Comparison of ENCODE assay signal across 8 cellular contexts in the genomic region with DNA sequence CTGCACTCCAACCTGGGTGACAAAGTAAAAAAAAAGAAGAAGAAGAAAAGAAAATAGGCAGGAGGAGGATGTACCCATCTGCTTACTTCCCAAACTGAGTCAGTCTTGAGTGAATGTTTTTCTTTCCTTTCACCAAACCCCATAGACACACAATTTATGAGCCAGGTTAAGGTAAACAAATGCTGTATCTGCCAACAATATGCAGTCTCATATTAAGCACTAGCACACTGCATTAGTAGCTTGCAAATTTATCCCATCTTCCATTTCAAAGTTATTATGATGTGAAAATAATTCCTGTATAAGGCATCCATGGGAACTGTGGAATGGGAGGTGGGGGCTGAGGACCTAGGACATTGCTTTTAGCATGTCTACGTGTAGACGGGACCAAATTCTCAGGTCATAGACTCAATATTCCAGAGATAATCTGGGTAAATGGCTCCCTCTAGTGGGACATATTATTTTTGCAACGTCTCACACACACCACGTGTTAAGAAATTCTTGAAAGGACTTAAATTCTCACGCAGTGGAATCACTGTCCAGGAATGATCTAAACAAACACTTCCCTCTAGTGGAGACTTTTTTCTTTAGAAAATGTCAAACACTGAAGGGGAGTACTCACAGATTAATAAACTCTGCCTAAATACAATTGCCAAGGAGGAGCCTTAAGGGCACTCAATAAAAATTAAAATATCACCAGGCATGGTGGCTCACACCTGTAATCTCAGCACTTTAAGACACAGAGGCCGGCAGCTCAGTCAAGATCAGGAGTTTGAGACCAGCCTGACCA. TPM values are rescaled to one million over a fixed set of nuclear protein-coding genes. Genes with fewer than 3 reads are reported as not detected.
DNase-seq lines count a peak whose midpoint lies in the region; ATAC-seq and TF ChIP-seq lines count a peak whose summit lies in the region.

No MANE protein-coding gene starts in this region.

- no peaks in the 10 kb centered on the region for H3K27me3 Mint-ChIP-seq in GM23338 (ENCODE audit: insufficient read depth, low read depth, poor library complexity)
- peaks cover 43% of the 10 kb centered on the region for H3K27me3 Mint-ChIP-seq in activated naive CD8-positive, alpha-beta T cell treated with anti-CD3 and anti-CD28 coated beads for 36 hours

- ATAC-seq in GM23338 (peak; percentile 93), heart left ventricle (peak; percentile 88 to 92 (median 91))

- H3K27ac Mint-ChIP-seq in GM23338 = peak overlapping the region; percentile 80; the same call in 1 of the 2 replicates
- H3K27ac Mint-ChIP-seq in activated naive CD8-positive, alpha-beta T cell treated with anti-CD3 and anti-CD28 coated beads for 36 hours = no peak overlapping the region

- TF ChIP-seq EP300 in Ishikawa (IDR thresholded peaks at IDR 0.05; ENCODE audit: borderline replicate concordance) = no peak

- H3K9me3 Mint-ChIP-seq in GM23338 = peaks cover 37% of the 10 kb centered on the region
- peaks cover 24% of the 10 kb centered on the region for H3K9me3 Mint-ChIP-seq in activated naive CD8-positive, alpha-beta T cell treated with anti-CD3 and anti-CD28 coated beads for 36 hours

- H3K9me3 ChIP-seq in heart left ventricle = peaks cover 0 to 32% (median 15%) of the 10 kb centered on the region in 12 donors

- no peaks in the 10 kb centered on the region for H3K79me2 ChIP-seq in GM23338 (replicated peaks; ENCODE audit: insufficient read depth)

- H3K27me3 ChIP-seq in GM23338 (ENCODE audit: insufficient read depth) = no peaks in the 10 kb centered on the region
- peaks cover 0 to 4% (median 0%) of the 10 kb centered on the region in 9 donors for H3K27me3 ChIP-seq in heart left ventricle

- no peak for TF ChIP-seq POLR2A in heart left ventricle (IDR thresholded peaks at IDR 0.05)

- no peak overlapping the region for H2AFZ ChIP-seq in GM23338

- H3K4me1 ChIP-seq in GM23338 (ENCODE audit: insufficient read depth) (0 out of 2 replicates have a peak, but pooled peaks cover 6% of the 10 kb centered on the region), heart left ventricle (peaks cover 0 to 6% (median 0%) of the 10 kb centered on the region in 12 donors)

- peaks cover 5% of the 10 kb centered on the region for H3K4me1 Mint-ChIP-seq in GM23338
- peaks cover 11% of the 10 kb centered on the region for H3K4me1 Mint-ChIP-seq in activated naive CD8-positive, alpha-beta T cell treated with anti-CD3 and anti-CD28 coated beads for 36 hours

- H3K4me3 Mint-ChIP-seq in GM23338 = no peak overlapping the region
- no peak overlapping the region for H3K4me3 Mint-ChIP-seq in activated naive CD8-positive, alpha-beta T cell treated with anti-CD3 and anti-CD28 coated beads for 36 hours

- no peak overlapping the region for H3K4me3 ChIP-seq in GM23338
- no peak overlapping the region for H3K4me3 ChIP-seq in heart left ventricle

- H3K27ac ChIP-seq in GM23338 (ENCODE audit: low read depth) (no peak overlapping the region), heart left ventricle (no peak overlapping the region)

- WGBS in heart left ventricle, 4 donors = 6 to 10% (median 8%) methylated on average over 6 of the region's 6 CpGs

- no peaks in the 10 kb centered on the region for H4K20me1 ChIP-seq in GM23338 (replicated peaks; ENCODE audit: insufficient read depth)

- TF ChIP-seq CTCF in GM23338 (conservative IDR thresholded peaks at IDR 0.05; ENCODE audit: low read depth in 2 of 2) = peak; percentile 86 to 96
- TF ChIP-seq CTCF in heart left ventricle (IDR thresholded peaks at IDR 0.05) = peak; percentile 74 to 89 (median 84)

- no peaks in the 10 kb centered on the region for H3F3A ChIP-seq in GM23338 (replicated peaks; ENCODE audit: low read depth)

- intact Hi-C loops in heart left ventricle (cut with DNase I) = loop anchor here in 9 of 10 donors (1.0 to 10.0 kb wide), 7 partner anchors 175 to 625 kb away; partner anchors contain the start of gene OR6C2 (in 1 of the 9)

- H3K36me3 ChIP-seq in GM23338 (ENCODE audit: insufficient read depth) (no peaks in the 10 kb centered on the region; the same call in 1 of the 2 replicates), heart left ventricle (no peaks in the 10 kb centered on the region)

- peaks cover 33% of the 10 kb centered on the region for H3K36me3 Mint-ChIP-seq in GM23338 (ENCODE audit: low read depth)
- peaks cover 6% of the 10 kb centered on the region for H3K36me3 Mint-ChIP-seq in activated naive CD8-positive, alpha-beta T cell treated with anti-CD3 and anti-CD28 coated beads for 36 hours

- peak; percentile 94 for TF ChIP-seq RAD21 in Ishikawa (IDR thresholded peaks at IDR 0.05; ENCODE audit: low read depth)

- no peak overlapping the region for H3K4me2 ChIP-seq in GM23338

- H3K9me2 ChIP-seq in GM23338 (ENCODE audit: insufficient read depth) = no peaks in the 10 kb centered on the region

- DNase-seq in stimulated activated CD4-positive, alpha-beta T cell treated with anti-CD3 and anti-CD28 coated beads, Interleukin-15, amount 100 ng/mL, for 24 hours = peak; percentile 37
- no peak for DNase-seq in stimulated activated CD4-positive, alpha-beta T cell treated with anti-CD3 and anti-CD28 coated beads, Interleukin-12 subunit alpha, Interleukin-12 subunit beta, amount 100 ng/mL, for 4 hours
- DNase-seq in GM23338 (ENCODE audit: low spot score) (peak; percentile 98), NOMO-1 treated with dmso at 0.1 percent for 144 hours (lab: John Stamatoyannopoulos, UW; ENCODE audit: unreplicated experiment) (peak; percentile 66), heart left ventricle (peak in 2 of 5 donors; percentile 38 to 53), pulmonary artery endothelial cell (ENCODE audit: low read depth, low spot score) (peak; percentile 73)
- peak; percentile 29 for DNase-seq in activated naive CD8-positive, alpha-beta T cell treated with anti-CD3 and anti-CD28 coated beads for 36 hours

TF ChIP-seq in GM23338, 12 proteins besides CTCF, POLR2A, EP300 and RAD21 (continues in another document):
- peak; percentile 4; the same call in 1 of the 2 replicates for TF ChIP-seq CREB1 (CRISPR knock-in tag; IDR thresholded peaks at IDR 0.05; ENCODE audit: low read depth)

TF ChIP-seq in Ishikawa, 13 proteins besides CTCF, POLR2A, EP300 and RAD21:
- TF ChIP-seq MAX (IDR thresholded peaks at IDR 0.05) (peak; percentile 91), TEAD4 (IDR thresholded peaks at IDR 0.05) (peak; percentile 96), CREB1 (IDR thresholded peaks at IDR 0.05; ENCODE audit: low read depth) (no peak), FOXM1 (IDR thresholded peaks at IDR 0.05; ENCODE audit: borderline replicate concordance, low read depth) (no peak), TCF12 (IDR thresholded peaks at IDR 0.05; ENCODE audit: low read depth) (no peak), ZBTB7A (IDR thresholded peaks at IDR 0.05; ENCODE audit: low read depth) (no peak), CEBPB (IDR thresholded peaks at IDR 0.05) (no peak), NFIC (IDR thresholded peaks at IDR 0.05) (no peak), USF1 (IDR thresholded peaks at IDR 0.05) (peak; percentile 85), YY1 (IDR thresholded peaks at IDR 0.05; ENCODE audit: low read depth) (no peak), EGR1 (IDR thresholded peaks at IDR 0.05) (no peak)
- TF ChIP-seq, protein P1, sequence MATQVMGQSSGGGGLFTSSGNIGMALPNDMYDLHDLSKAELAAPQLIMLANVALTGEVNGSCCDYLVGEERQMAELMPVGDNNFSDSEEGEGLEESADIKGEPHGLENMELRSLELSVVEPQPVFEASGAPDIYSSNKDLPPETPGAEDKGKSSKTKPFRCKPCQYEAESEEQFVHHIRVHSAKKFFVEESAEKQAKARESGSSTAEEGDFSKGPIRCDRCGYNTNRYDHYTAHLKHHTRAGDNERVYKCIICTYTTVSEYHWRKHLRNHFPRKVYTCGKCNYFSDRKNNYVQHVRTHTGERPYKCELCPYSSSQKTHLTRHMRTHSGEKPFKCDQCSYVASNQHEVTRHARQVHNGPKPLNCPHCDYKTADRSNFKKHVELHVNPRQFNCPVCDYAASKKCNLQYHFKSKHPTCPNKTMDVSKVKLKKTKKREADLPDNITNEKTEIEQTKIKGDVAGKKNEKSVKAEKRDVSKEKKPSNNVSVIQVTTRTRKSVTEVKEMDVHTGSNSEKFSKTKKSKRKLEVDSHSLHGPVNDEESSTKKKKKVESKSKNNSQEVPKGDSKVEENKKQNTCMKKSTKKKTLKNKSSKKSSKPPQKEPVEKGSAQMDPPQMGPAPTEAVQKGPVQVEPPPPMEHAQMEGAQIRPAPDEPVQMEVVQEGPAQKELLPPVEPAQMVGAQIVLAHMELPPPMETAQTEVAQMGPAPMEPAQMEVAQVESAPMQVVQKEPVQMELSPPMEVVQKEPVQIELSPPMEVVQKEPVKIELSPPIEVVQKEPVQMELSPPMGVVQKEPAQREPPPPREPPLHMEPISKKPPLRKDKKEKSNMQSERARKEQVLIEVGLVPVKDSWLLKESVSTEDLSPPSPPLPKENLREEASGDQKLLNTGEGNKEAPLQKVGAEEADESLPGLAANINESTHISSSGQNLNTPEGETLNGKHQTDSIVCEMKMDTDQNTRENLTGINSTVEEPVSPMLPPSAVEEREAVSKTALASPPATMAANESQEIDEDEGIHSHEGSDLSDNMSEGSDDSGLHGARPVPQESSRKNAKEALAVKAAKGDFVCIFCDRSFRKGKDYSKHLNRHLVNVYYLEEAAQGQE (IDR thresholded peaks at IDR 0.05; ENCODE audit: low read depth) = no peak

RNA-seq across cellular contexts. Expression of gene OR10P1, which starts 17.1 kb away (rescaled TPM):
- not detected in 2 replicates for total RNA-seq in GM23338 (2014; rRNA removed; shearing (Covaris generic))
- polyA plus RNA-seq in GM23338 (2016; fragmentation: Nextera tagmentation; extraction: Ambion mirVana) (not detected in 2 replicates), heart left ventricle (not detected)
- not detected for total RNA-seq in activated naive CD8-positive, alpha-beta T cell treated with anti-CD3 and anti-CD28 coated beads for 36 hours
- total RNA-seq in heart left ventricle (not detected), pulmonary artery endothelial cell (not detected in 2 replicates)

RNA-seq across cellular contexts. Expression of gene OR2AP1, which starts 47.3 kb away (rescaled TPM):
- not detected in 2 replicates for total RNA-seq in GM23338 (2014; rRNA removed; shearing (Covaris generic))
- polyA plus RNA-seq in GM23338 (2016; fragmentation: Nextera tagmentation; extraction: Ambion mirVana) = not detected in 2 replicates
- not detected for total RNA-seq in activated naive CD8-positive, alpha-beta T cell treated with anti-CD3 and anti-CD28 coated beads for 36 hours
- not detected for total RNA-seq in heart left ventricle
- polyA plus RNA-seq in heart left ventricle = not detected
- total RNA-seq in pulmonary artery endothelial cell = not detected in 2 replicates
